Comparison of ENCODE assay signal across 7 cellular contexts in the genomic region with DNA sequence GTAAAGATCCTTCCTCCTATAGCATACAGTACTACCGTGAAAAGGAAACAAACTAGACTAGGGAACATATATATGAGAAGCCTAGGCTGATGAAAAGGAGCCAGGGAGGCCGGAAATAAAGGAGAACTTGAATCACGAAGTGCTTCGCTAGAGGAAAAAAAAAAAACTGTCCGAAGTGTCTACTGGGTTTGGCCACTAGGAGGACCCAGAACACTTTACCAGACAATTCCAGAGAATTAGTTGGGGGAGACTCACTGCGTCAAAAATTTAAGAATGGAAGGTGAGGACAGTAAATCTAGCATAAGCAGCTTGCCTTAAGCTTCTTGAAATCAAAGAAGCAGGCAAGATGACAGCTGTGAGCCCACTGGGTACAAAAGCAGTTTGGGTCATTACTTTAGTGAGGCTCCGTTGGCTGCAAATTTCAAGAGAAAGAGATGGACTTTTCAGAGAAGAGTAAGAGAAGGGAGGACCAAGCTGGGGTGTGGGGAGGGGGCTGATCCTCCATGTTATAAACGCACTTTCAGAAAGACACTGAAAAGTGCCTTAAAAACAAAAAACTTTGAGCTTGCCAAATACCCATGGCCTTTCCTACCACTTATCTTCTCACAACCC. TPM values are rescaled to one million over a fixed set of nuclear protein-coding genes. Genes with fewer than 3 reads are reported as not detected.
A peak's percentile ranks its signal among the peaks of the same experiment; 100 is the strongest.
DNase-seq lines count a peak whose midpoint lies in the region; ATAC-seq and TF ChIP-seq lines count a peak whose summit lies in the region.

No MANE protein-coding gene starts in this region.

- H3K4me3 ChIP-seq in SJCRH30 (no peak overlapping the region), epithelial cell of proximal tubule (ENCODE audit: low read depth, low read length) (no peak overlapping the region)
- H3K4me3 ChIP-seq in naive thymus-derived CD4-positive, alpha-beta T cell (ENCODE audit: low read length), result no peak overlapping the region

- H3K27ac Mint-ChIP-seq in naive thymus-derived CD4-positive, alpha-beta T cell, result peak overlapping the region in 1 of 9 donors; percentile 65

- H3K9me3 ChIP-seq in SJCRH30 (replicated peaks), result no peaks in the 10 kb centered on the region
- H3K9me3 ChIP-seq in naive thymus-derived CD4-positive, alpha-beta T cell (ENCODE audit: control insufficient read depth in 2 of 3, low read length in 3 of 3), result no peaks in the 10 kb centered on the region

- peak; percentile 24 for ATAC-seq in naive thymus-derived CD4-positive, alpha-beta T cell
- ATAC-seq in HG03139 (IDR thresholded peaks at IDR 0.05; ENCODE audit: unreplicated experiment), result no peak
- no peak for ATAC-seq in GM21529 (IDR thresholded peaks at IDR 0.05; ENCODE audit: unreplicated experiment)

- H3K4me1 Mint-ChIP-seq in naive thymus-derived CD4-positive, alpha-beta T cell, result peaks cover 16 to 40% (median 19%) of the 10 kb centered on the region in 7 donors

- POLR2A ChIA-PET in naive thymus-derived CD4-positive, alpha-beta T cell (lab: Charles Lee), result no interaction called here

- peaks cover 0 to 4% (median 0%) of the 10 kb centered on the region in 5 donors for H3K27me3 Mint-ChIP-seq in naive thymus-derived CD4-positive, alpha-beta T cell

- TF ChIP-seq CTCF in epithelial cell of proximal tubule (conservative IDR thresholded peaks at IDR 0.05; ENCODE audit: low read depth, low read length), result peak; percentile 85

- CTCF ChIA-PET in naive thymus-derived CD4-positive, alpha-beta T cell (lab: Charles Lee), result no interaction called here

- no peaks in the 10 kb centered on the region for H3K36me3 ChIP-seq in SJCRH30
- H3K36me3 ChIP-seq in naive thymus-derived CD4-positive, alpha-beta T cell (ENCODE audit: control insufficient read depth in 2 of 3, insufficient read depth in 3 of 3, low read length in 3 of 3), result no peaks in the 10 kb centered on the region

- peak overlapping the region in 1 of 10 donors; percentile 23 for H3K4me3 Mint-ChIP-seq in naive thymus-derived CD4-positive, alpha-beta T cell

- no peaks in the 10 kb centered on the region; the same call in 1 of the 2 replicates for H3K27me3 ChIP-seq in SJCRH30
- no peaks in the 10 kb centered on the region for H3K27me3 ChIP-seq in naive thymus-derived CD4-positive, alpha-beta T cell (ENCODE audit: control insufficient read depth in 2 of 2, insufficient read depth in 2 of 2, low read length in 2 of 2)

- peak overlapping the region; percentile 7; the same call in 1 of the 2 replicates for H3K27ac ChIP-seq in SJCRH30
- H3K27ac ChIP-seq in naive thymus-derived CD4-positive, alpha-beta T cell (ENCODE audit: low read depth, low read length), result no peak overlapping the region

- DNase-seq in Daoy (ENCODE audit: low read depth) (peak; percentile 76), HK-2 (ENCODE audit: unreplicated experiment) (peak; percentile 20), SJCRH30 (peak; percentile 48 to 87), epithelial cell of proximal tubule (ENCODE audit: low read depth) (no peak)
- peak in 4 of 9 donors; percentile 4 to 19 (median 6) for DNase-seq in naive thymus-derived CD4-positive, alpha-beta T cell

- intact Hi-C loops in naive thymus-derived CD4-positive, alpha-beta T cell (cut with micrococcal nuclease), result loop anchor here in 1 of 2 donors (1.0 kb wide), 1 partner anchor 10 kb away; no protein-coding TSS in a partner anchor

- H3K36me3 Mint-ChIP-seq in naive thymus-derived CD4-positive, alpha-beta T cell, result peaks cover 0 to 12% (median 0%) of the 10 kb centered on the region in 5 donors

- peaks cover 0 to 4% (median 0%) of the 10 kb centered on the region in 11 donors for H3K9me3 Mint-ChIP-seq in naive thymus-derived CD4-positive, alpha-beta T cell

- H3K4me1 ChIP-seq in SJCRH30, result peaks cover 8% of the 10 kb centered on the region
- H3K4me1 ChIP-seq in naive thymus-derived CD4-positive, alpha-beta T cell (ENCODE audit: control insufficient read depth in 2 of 2, insufficient read depth in 2 of 2, low read length in 2 of 2), result peaks cover 0 to 4% of the 10 kb centered on the region in 2 donors

RNA-seq across cellular contexts. Expression of gene P4HA2, which starts 47.4 kb away (rescaled TPM):
- total RNA-seq in Daoy (2014; rRNA removed; shearing (Covaris generic)), result 118 and 119 TPM in 2 replicates
- 75.5 and 77.7 TPM in 2 replicates for total RNA-seq in SJCRH30 (2014; rRNA removed; shearing (Covaris generic))
- 33.6 and 92.0 TPM in 2 replicates for total RNA-seq in epithelial cell of proximal tubule
- 10 to 100 TPM in 1 of 5 experiments, 1 to 10 TPM in 1, under 1 TPM in 2, not detected in 1; 0.30 to 23.9 (median 0.99) TPM for total RNA-seq in naive thymus-derived CD4-positive, alpha-beta T cell
- polyA plus RNA-seq in naive thymus-derived CD4-positive, alpha-beta T cell, result not detected
